17 cellular contexts compared by ENCODE assay signal in the genomic region with DNA sequence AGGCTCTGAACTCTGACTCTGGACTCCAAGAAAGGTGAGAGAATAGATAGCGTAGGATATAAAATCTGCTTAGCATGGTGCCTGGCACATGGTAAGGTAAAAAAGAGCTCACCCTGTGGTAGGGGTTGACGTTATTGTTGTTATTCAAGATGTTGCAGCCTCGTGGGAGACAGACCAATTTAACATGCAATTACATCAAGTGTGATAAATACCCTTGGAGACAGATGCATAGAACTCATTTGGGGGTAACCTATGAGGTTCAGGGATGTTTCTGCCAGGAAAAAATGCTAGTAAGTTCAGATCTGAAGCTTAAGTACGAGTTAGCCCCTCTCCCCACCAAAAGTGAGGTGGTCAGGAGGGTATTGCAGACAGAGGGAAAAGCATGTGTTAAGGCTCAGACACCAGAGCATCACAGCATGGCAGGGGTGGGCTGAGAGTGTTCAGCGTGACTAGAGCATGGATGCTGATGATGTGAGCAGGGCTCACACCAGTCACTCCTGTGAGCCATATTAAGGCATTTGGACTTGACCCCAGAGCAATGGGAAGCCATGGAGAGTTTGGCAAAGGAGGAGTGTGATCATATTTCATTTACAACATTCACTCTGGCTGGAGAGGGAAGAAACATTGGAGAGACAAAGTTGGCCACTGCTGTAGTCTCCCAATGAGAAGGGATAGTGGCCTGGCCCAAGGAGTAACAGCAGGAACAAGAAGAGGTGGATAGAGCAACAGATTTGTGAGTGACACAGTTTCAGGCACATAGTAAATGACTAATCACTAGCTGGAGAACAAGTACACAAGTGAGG.
DNase-seq lines count a peak whose midpoint lies in the region; ATAC-seq and TF ChIP-seq lines count a peak whose summit lies in the region.
"Had no signal": no experiment of that assay in that cellular context is flagged by ENCODE, and none has a peak within 500 bp of the region (broad histone marks: within the 10 kb centered on the region; RNA-seq: fewer than 3 reads in every experiment).

No MANE protein-coding gene starts in this region.

- CTCF ChIA-PET in HEK293 (lab: Yijun Ruan, JAX), result interaction anchor here (0.5 to 7.6 kb wide), 10 partner anchors 8 to 918 kb away, joined by 3 to 50 read pairs (median 5); no protein-coding TSS in a partner anchor
- CTCF ChIA-PET in CD4-positive, alpha-beta T cell (lab: Charles Lee), result no interaction called here

- no peak for TF ChIP-seq EP300 in upper lobe of left lung (IDR thresholded peaks at IDR 0.05)

- H3K27ac ChIP-seq in HEK293 (ENCODE audit: extremely low read depth, low read depth, low read length), result no peak overlapping the region
- H3K27ac ChIP-seq in left lung, result no peak overlapping the region
- no peak overlapping the region for H3K27ac ChIP-seq in upper lobe of left lung
- no peak overlapping the region for H3K27ac ChIP-seq in CD4-positive, alpha-beta T cell (ENCODE audit: low read depth, low read length)
- H3K27ac ChIP-seq: lower lobe of right lung, thoracic aorta had no signal

- WGBS in upper lobe of left lung, 2 donors, result 76 to 80% methylated on average over 5 of the region's 5 CpGs

- H3K27me3 Mint-ChIP-seq in CD4-positive, alpha-beta T cell, result no peaks in the 10 kb centered on the region

- no peak for TF ChIP-seq POLR2A in upper lobe of left lung (IDR thresholded peaks at IDR 0.05)

- DNase-seq in D341Med (ENCODE audit: low spot score) (peak; percentile 21), brain pericyte (ENCODE audit: low read depth, low spot score) (peak; percentile 53), left lung (no peak), NCI-H526 treated with DMSO at 0.1 percent for 48 hours (lab: John Stamatoyannopoulos, UW) (no peak), upper lobe of left lung (no peak)
- no peak for DNase-seq in CD4-positive, alpha-beta T cell
- DNase-seq: activated naive CD4-positive, alpha-beta T cell treated with Interleukin-2 at 50 U/mL for 16 hours; CD4-positive, CD25-positive, alpha-beta regulatory T cell; lower lobe of right lung; MV-4-11; naive thymus-derived CD4-positive, alpha-beta T cell; NCI-H446; OCI-M1; SW 1271 had no signal

- no peaks in the 10 kb centered on the region for H3K9me3 Mint-ChIP-seq in CD4-positive, alpha-beta T cell
- H3K9me3 Mint-ChIP-seq: CD4-positive, CD25-positive, alpha-beta regulatory T cell; naive thymus-derived CD4-positive, alpha-beta T cell had no signal

- no peak overlapping the region for H3K27ac Mint-ChIP-seq in CD4-positive, alpha-beta T cell
- H3K27ac Mint-ChIP-seq: CD4-positive, CD25-positive, alpha-beta regulatory T cell; naive thymus-derived CD4-positive, alpha-beta T cell; progenitor cell of endocrine pancreas had no signal

- H3K4me1 ChIP-seq in HEK293 (ENCODE audit: control insufficient read depth, insufficient read depth, low read length), result peaks cover 16% of the 10 kb centered on the region; the same call in 1 of the 2 replicates
- H3K4me1 ChIP-seq in left lung, result peaks cover 0 to 9% of the 10 kb centered on the region in 2 donors
- peaks cover 4 to 10% (median 6%) of the 10 kb centered on the region in 4 donors for H3K4me1 ChIP-seq in upper lobe of left lung
- H3K4me1 ChIP-seq: lower lobe of right lung had no signal

- POLR2A ChIA-PET in HEK293 (lab: Yijun Ruan, JAX), result interaction anchor here (0.7 to 1.1 kb wide), 2 partner anchors 8 to 93 kb away, joined by 4 read pairs; no protein-coding TSS in a partner anchor
- POLR2A ChIA-PET in CD4-positive, alpha-beta T cell (lab: Charles Lee), result interaction anchor here (1.1 kb wide), 1 partner anchor 47 kb away, joined by 4 read pairs; no protein-coding TSS in a partner anchor

- intact Hi-C loops in left lung (cut with DNase I), result no loop called here
- intact Hi-C loops in CD4-positive, alpha-beta T cell (cut with DNase I, micrococcal nuclease), result loop anchor here (5.0 to 10.0 kb wide), 5 partner anchors 120 to 1105 kb away; no protein-coding TSS in a partner anchor

- no peaks in the 10 kb centered on the region for H3K36me3 ChIP-seq in HEK293 (ENCODE audit: control insufficient read depth in 2 of 2, insufficient read depth in 1 of 2, low read length in 2 of 2)
- no peaks in the 10 kb centered on the region for H3K36me3 ChIP-seq in left lung
- H3K36me3 ChIP-seq in upper lobe of left lung, result no peaks in the 10 kb centered on the region
- H3K36me3 ChIP-seq: lower lobe of right lung, thoracic aorta had no signal

- TF ChIP-seq CTCF in HEK293 (tag by site-specific recombination; IDR thresholded peaks at IDR 0.05) (no peak), left lung (IDR thresholded peaks at IDR 0.05) (no peak), upper lobe of left lung (IDR thresholded peaks at IDR 0.05) (no peak)
- no peak for TF ChIP-seq CTCF in CD4-positive, alpha-beta T cell (IDR thresholded peaks at IDR 0.05)

- no peak overlapping the region for H3K4me3 Mint-ChIP-seq in CD4-positive, alpha-beta T cell
- H3K4me3 Mint-ChIP-seq: CD4-positive, CD25-positive, alpha-beta regulatory T cell; naive thymus-derived CD4-positive, alpha-beta T cell had no signal

- ATAC-seq in left lung (peak; percentile 13), upper lobe of left lung (ENCODE audit: low FRiP score in 2 of 2) (no peak)
- no peak for ATAC-seq in CD4-positive, alpha-beta T cell (ENCODE audit: poor library complexity)
- ATAC-seq: lower lobe of right lung; naive thymus-derived CD4-positive, alpha-beta T cell had no signal

- H3K4me3 ChIP-seq in HEK293 (ENCODE audit: low read depth, low read length), result no peak overlapping the region
- H3K4me3 ChIP-seq in left lung, result no peak overlapping the region
- no peak overlapping the region for H3K4me3 ChIP-seq in upper lobe of left lung
- H3K4me3 ChIP-seq: lower lobe of right lung, thoracic aorta had no signal

- H3K27me3 ChIP-seq in left lung, result peaks cover 13 to 40% of the 10 kb centered on the region in 2 donors
- peaks cover 0 to 6% (median 2%) of the 10 kb centered on the region in 4 donors for H3K27me3 ChIP-seq in upper lobe of left lung
- H3K27me3 ChIP-seq in CD4-positive, alpha-beta T cell (ENCODE audit: control insufficient read depth, insufficient read depth, low read length), result no peaks in the 10 kb centered on the region

- H3K36me3 Mint-ChIP-seq in CD4-positive, alpha-beta T cell (ENCODE audit: low read depth), result no peaks in the 10 kb centered on the region
- H3K36me3 Mint-ChIP-seq: CD4-positive, CD25-positive, alpha-beta regulatory T cell; naive thymus-derived CD4-positive, alpha-beta T cell had no signal

- H3K4me1 Mint-ChIP-seq in CD4-positive, alpha-beta T cell (ENCODE audit: low read depth), result peaks cover 21% of the 10 kb centered on the region

- H3K9me3 ChIP-seq in HEK293 (ENCODE audit: control insufficient read depth, insufficient read depth, low read depth, low read length) (no peaks in the 10 kb centered on the region), left lung (no peaks in the 10 kb centered on the region), upper lobe of left lung (no peaks in the 10 kb centered on the region)
- H3K9me3 ChIP-seq in CD4-positive, alpha-beta T cell (ENCODE audit: control insufficient read depth, low read length), result no peaks in the 10 kb centered on the region
- H3K9me3 ChIP-seq: lower lobe of right lung, thoracic aorta had no signal

TF ChIP-seq in HEK293, 187 proteins besides CTCF, POLR2A, EP300 and RAD21 (continues in another document):
- peak; percentile 47; the same call in 1 of the 2 replicates for TF ChIP-seq ZFP69B (tag by site-specific recombination; IDR thresholded peaks at IDR 0.05)
- peak; percentile 64 for TF ChIP-seq ZNF629 (tag by site-specific recombination; IDR thresholded peaks at IDR 0.05)
- TF ChIP-seq ZEB2 (tag by site-specific recombination; IDR thresholded peaks at IDR 0.05), result peak; percentile 66; the same call in 1 of the 2 replicates
- peak; percentile 64 for TF ChIP-seq ZIC2 (tag by site-specific recombination; IDR thresholded peaks at IDR 0.05)
- peak; percentile 61; the same call in 1 of the 2 replicates for TF ChIP-seq ZNF843 (tag by site-specific recombination; IDR thresholded peaks at IDR 0.05)
- peak; percentile 58 for TF ChIP-seq ZBTB17 (tag by site-specific recombination; IDR thresholded peaks at IDR 0.05)
- TF ChIP-seq ZBTB8A (tag by site-specific recombination; IDR thresholded peaks at IDR 0.05), result 0 out of 2 replicates have a peak, but pooled peaks have one; percentile 9
- no peak for TF ChIP-seq ZNF558 (tag by site-specific recombination; IDR thresholded peaks at IDR 0.05)
- no peak for TF ChIP-seq ZNF529 (tag by site-specific recombination; IDR thresholded peaks at IDR 0.05; ENCODE audit: insufficient replicate concordance)
- TF ChIP-seq, protein P1, sequence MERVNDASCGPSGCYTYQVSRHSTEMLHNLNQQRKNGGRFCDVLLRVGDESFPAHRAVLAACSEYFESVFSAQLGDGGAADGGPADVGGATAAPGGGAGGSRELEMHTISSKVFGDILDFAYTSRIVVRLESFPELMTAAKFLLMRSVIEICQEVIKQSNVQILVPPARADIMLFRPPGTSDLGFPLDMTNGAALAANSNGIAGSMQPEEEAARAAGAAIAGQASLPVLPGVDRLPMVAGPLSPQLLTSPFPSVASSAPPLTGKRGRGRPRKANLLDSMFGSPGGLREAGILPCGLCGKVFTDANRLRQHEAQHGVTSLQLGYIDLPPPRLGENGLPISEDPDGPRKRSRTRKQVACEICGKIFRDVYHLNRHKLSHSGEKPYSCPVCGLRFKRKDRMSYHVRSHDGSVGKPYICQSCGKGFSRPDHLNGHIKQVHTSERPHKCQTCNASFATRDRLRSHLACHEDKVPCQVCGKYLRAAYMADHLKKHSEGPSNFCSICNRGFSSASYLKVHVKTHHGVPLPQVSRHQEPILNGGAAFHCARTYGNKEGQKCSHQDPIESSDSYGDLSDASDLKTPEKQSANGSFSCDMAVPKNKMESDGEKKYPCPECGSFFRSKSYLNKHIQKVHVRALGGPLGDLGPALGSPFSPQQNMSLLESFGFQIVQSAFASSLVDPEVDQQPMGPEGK (tag by site-specific recombination; IDR thresholded peaks at IDR 0.05), result 0 out of 2 replicates have a peak, but pooled peaks have one; percentile 10
- TF ChIP-seq ZNF416 (tag by site-specific recombination; IDR thresholded peaks at IDR 0.05), result no peak

Comparison
In these comparisons a context has a peak if more than half of its experiments do, and no peak if none do; other contexts are left out.
1. DNase-seq: peak in D341Med (single experiment) and brain pericyte (single experiment); none in left lung (0 of 2), NCI-H526 treated with DMSO at 0.1 percent for 48 hours (single experiment), upper lobe of left lung (0 of 2) and CD4-positive, alpha-beta T cell (0 of 10).
2. intact Hi-C loops: an anchor here in CD4-positive, alpha-beta T cell (5.0 to 10.0 kb wide); none called in left lung.